Comparison of ENCODE assay signal across 9 cellular contexts in genomic region chr2:192194065-192194865, GRCh38. TPM values are rescaled to one million over a fixed set of nuclear protein-coding genes. Genes with fewer than 3 reads are reported as not detected.
DNase-seq lines count a peak whose midpoint lies in the region; ATAC-seq and TF ChIP-seq lines count a peak whose summit lies in the region.
"Had no signal": no experiment of that assay in that cellular context is flagged by ENCODE, and none has a peak within 500 bp of the region (broad histone marks: within the 10 kb centered on the region; RNA-seq: fewer than 3 reads in every experiment).

No MANE protein-coding gene starts in this region.

- H3K36me3 ChIP-seq in BE2C (no peaks in the 10 kb centered on the region), heart right ventricle (no peaks in the 10 kb centered on the region)

- no peak overlapping the region for H3K27ac ChIP-seq in heart right ventricle
- H3K27ac ChIP-seq: epithelial cell of prostate had no signal

- 1 to 2% methylated on average over 52 of the region's 52 CpGs for WGBS in heart right ventricle, 2 donors

- H3K4me1 ChIP-seq in BE2C (no peaks in the 10 kb centered on the region), heart right ventricle (peaks cover 8 to 37% (median 29%) of the 10 kb centered on the region in 9 donors)

- peak overlapping the region; percentile 68 for H3K4me3 ChIP-seq in BE2C (ENCODE audit: low read depth, low read length)
- H3K4me3 ChIP-seq in heart right ventricle, result peak overlapping the region; percentile 33 to 60 (median 48)

- TF ChIP-seq CTCF in BE2C (IDR thresholded peaks at IDR 0.05; ENCODE audit: low read depth, low read length), result no peak
- no peak for TF ChIP-seq CTCF in heart right ventricle (IDR thresholded peaks at IDR 0.05)

- no peak for DNase-seq in BE2C
- DNase-seq in NCI-H1092 (lab: John Stamatoyannopoulos, UW), result peak; percentile 8
- DNase-seq in activated naive CD4-positive, alpha-beta T cell treated with anti-CD3 and anti-CD28 coated beads, Interleukin-2, amount 50 U/mL, for 16 hours, result peak; percentile 25
- DNase-seq in heart right ventricle, result peak in 1 of 2 donors; percentile 17
- peak; percentile 50 for DNase-seq in sciatic nerve (ENCODE audit: low spot score)
- DNase-seq in ureter (ENCODE audit: low spot score), result no peak

- H3K9me3 ChIP-seq in BE2C (no peaks in the 10 kb centered on the region), heart right ventricle (no peaks in the 10 kb centered on the region)

- ATAC-seq in GM21423 (IDR thresholded peaks at IDR 0.05; ENCODE audit: unreplicated experiment) (peak; percentile 14), heart right ventricle (peak; percentile 26 to 71 (median 45)), sciatic nerve (peak; percentile 38), HG03097 (IDR thresholded peaks at IDR 0.05; ENCODE audit: low FRiP score, unreplicated experiment) (no peak)

- H3K27me3 ChIP-seq in BE2C (peaks cover 50% of the 10 kb centered on the region), heart right ventricle (peaks cover 24 to 98% (median 87%) of the 10 kb centered on the region in 7 donors)

- intact Hi-C loops in heart right ventricle (cut with DNase I), result loop anchor here in 1 of 10 donors (10.0 kb wide), 1 partner anchor 91 kb away; no protein-coding TSS in a partner anchor
- intact Hi-C loops in sciatic nerve (cut with DNase I), result no loop called here

RNA-seq across cellular contexts. Expression of gene TMEFF2, which starts 0.5 kb away (rescaled TPM):
- polyA plus RNA-seq in BE2C (2012; ENCODE audit: insufficient read depth, insufficient read length, low read depth), result 5.2 TPM
- total RNA-seq in heart right ventricle (under 1 TPM in 3 of 10 donors, not detected in 7; 0.09 to 0.41 (median 0.17) TPM), sciatic nerve (not detected), ureter (4.8 TPM)
- under 1 TPM in 1 of 2 donors, not detected in 1; 0.16 TPM for polyA plus RNA-seq in heart right ventricle

Comparison
In these comparisons a context has a peak if more than half of its experiments do, and no peak if none do; other contexts are left out.
1. DNase-seq: peak in NCI-H1092 (single experiment), activated naive CD4-positive, alpha-beta T cell treated with anti-CD3 and anti-CD28 coated beads, Interleukin-2, amount 50 U/mL, for 16 hours (single experiment) and sciatic nerve (single experiment); none in BE2C (single experiment) and ureter (single experiment).